27 cellular contexts compared by ENCODE assay signal in genomic region chr12:88756153-88756552, GRCh38.
"Had no signal": no experiment of that assay in that cellular context is flagged by ENCODE, and none has a peak within 500 bp of the region (broad histone marks: within the 10 kb centered on the region; RNA-seq: fewer than 3 reads in every experiment).

No MANE protein-coding gene starts in this region.

- H3K27ac ChIP-seq: body of pancreas, breast epithelium, Peyer's patch, RWPE1 had no signal

- H3K27me3 ChIP-seq: body of pancreas, breast epithelium, MG63, Peyer's patch had no signal

- DNase-seq: activated CD4-positive, alpha-beta T cell treated with anti-CD3 and anti-CD28 coated beads for 36 hours; activated CD4-positive, alpha-beta T cell treated with anti-CD3 and anti-CD28 coated beads, Interleukin-2, amount 10 ng/mL, durations not matched to agents 7 days and 5 days; activated CD4-positive, alpha-beta T cell treated with anti-CD3 and anti-CD28 coated beads, Interleukin-2, amount 50 U/mL, for 48 hours; activated CD8-positive, alpha-beta T cell treated with anti-CD3 and anti-CD28 coated beads, Interleukin-2, amount 10 ng/mL, durations not matched to agents 7 days and 5 days; activated gamma-delta T cell; activated naive CD4-positive, alpha-beta T cell treated with Interleukin-2 at 50 U/mL for 16 hours; activated naive CD8-positive, alpha-beta T cell treated with anti-CD3 and anti-CD28 coated beads, Interleukin-2, amount 10 ng/mL, durations not matched to agents 7 days and 5 days; activated T-cell treated with anti-CD3 and anti-CD28 coated beads, Interleukin-2, amount 50 U/mL, for 24 hours; body of pancreas; Karpas-422; KBM-7; MG63; NCI-H1048; NCI-H1105 treated with DMSO at 0.1 percent for 48 hours; NCI-H1436; NCI-H1694; NCI-H1930; NCI-H2081 treated with DMSO at 0.1 percent for 48 hours; NCI-H510A; NCI-H526; NCI-H748 treated with DMSO at 0.1 percent for 48 hours; NK-92 treated with Interleukin-12 subunit alpha and Interleukin-12 subunit beta, amount 100 ng/mL, for 24 hours; PC-3; Peyer's patch; SIG-M5 had no signal

- H3K36me3 ChIP-seq: breast epithelium, MG63, Peyer's patch had no signal

- H3K4me1 ChIP-seq: breast epithelium had no signal

- H3K4me3 ChIP-seq: body of pancreas, breast epithelium, MG63, Peyer's patch had no signal

- H3K9me3 ChIP-seq: body of pancreas, breast epithelium, MG63, Peyer's patch had no signal
